12 cellular contexts compared by ENCODE assay signal in the genomic region with DNA sequence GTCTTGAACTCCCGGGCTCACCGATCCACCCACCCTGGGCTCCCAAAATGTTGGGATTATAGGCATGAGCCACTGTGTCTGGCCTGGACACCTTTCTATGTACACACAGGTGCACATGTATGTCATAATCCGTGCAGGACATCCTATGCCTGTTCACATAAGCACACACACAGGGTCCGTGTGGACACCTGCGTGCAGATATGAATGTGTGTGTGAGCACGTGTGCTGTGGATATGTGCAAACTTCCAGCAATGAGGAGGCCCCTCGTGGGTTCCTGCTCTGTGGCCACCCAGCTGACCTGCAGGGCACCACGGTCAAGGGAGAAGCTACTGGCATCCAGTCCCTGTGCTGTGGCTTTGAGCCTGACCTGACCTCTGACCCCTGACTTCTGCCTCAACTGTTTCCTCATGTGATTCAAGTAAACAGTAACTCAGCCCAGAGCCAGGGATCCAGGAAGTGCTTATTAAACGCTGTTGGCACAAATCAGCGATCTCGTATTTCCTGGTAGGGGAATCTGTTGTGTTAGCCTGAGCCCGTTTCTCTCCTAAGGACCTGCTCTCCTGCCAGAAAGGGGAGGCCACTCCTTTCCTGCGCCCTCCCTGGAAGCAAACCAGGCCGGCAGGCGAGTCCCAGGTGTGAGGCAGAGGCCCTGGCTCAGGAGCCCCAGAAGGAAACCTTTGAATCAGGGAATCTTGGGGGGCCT. TPM values are rescaled to one million over a fixed set of nuclear protein-coding genes. Genes with fewer than 3 reads are reported as not detected.
DNase-seq lines count a peak whose midpoint lies in the region; ATAC-seq, FAIRE-seq and TF ChIP-seq lines count a peak whose summit lies in the region.
"Had no signal": no experiment of that assay in that cellular context is flagged by ENCODE, and none has a peak within 500 bp of the region (broad histone marks: within the 10 kb centered on the region; RNA-seq: fewer than 3 reads in every experiment).

No MANE protein-coding gene starts in this region.

- intact Hi-C loops in naive thymus-derived CD4-positive, alpha-beta T cell (cut with micrococcal nuclease): no loop called here
- intact Hi-C loops in cardiac septum (cut with DNase I): no loop called here

- H3K4me1 ChIP-seq in astrocyte (ENCODE audit: insufficient read depth, low read length) (peaks cover 17% of the 10 kb centered on the region), upper lobe of left lung (peaks cover 12 to 27% (median 16%) of the 10 kb centered on the region in 4 donors)
- H3K4me1 ChIP-seq in naive thymus-derived CD4-positive, alpha-beta T cell (ENCODE audit: control insufficient read depth in 2 of 2, insufficient read depth in 2 of 2, low read length in 2 of 2): no peaks in the 10 kb centered on the region

- 34 to 42% methylated on average over 9 to 14 of the region's 15 CpGs for WGBS in upper lobe of left lung, 2 donors

- H3K4me2 ChIP-seq in astrocyte (ENCODE audit: low read length): peak overlapping the region; percentile 53

- no peaks in the 10 kb centered on the region for H3K36me3 Mint-ChIP-seq in astrocyte (ENCODE audit: low read depth, unreplicated experiment)
- no peaks in the 10 kb centered on the region for H3K36me3 Mint-ChIP-seq in naive thymus-derived CD4-positive, alpha-beta T cell

- TF ChIP-seq POLR2A in upper lobe of left lung (IDR thresholded peaks at IDR 0.05): no peak

- H2AFZ ChIP-seq in astrocyte (ENCODE audit: low read depth, low read length): peak overlapping the region; percentile 5

- no peaks in the 10 kb centered on the region for H3K36me3 ChIP-seq in astrocyte (ENCODE audit: insufficient read depth, low read length)
- H3K36me3 ChIP-seq in upper lobe of left lung: no peaks in the 10 kb centered on the region
- H3K36me3 ChIP-seq in naive thymus-derived CD4-positive, alpha-beta T cell (ENCODE audit: control insufficient read depth in 2 of 3, insufficient read depth in 3 of 3, low read length in 3 of 3): no peaks in the 10 kb centered on the region

- no peaks in the 10 kb centered on the region for H3K27me3 ChIP-seq in astrocyte (ENCODE audit: insufficient read depth, low read length)
- H3K27me3 ChIP-seq in upper lobe of left lung: no peaks in the 10 kb centered on the region
- no peaks in the 10 kb centered on the region for H3K27me3 ChIP-seq in naive thymus-derived CD4-positive, alpha-beta T cell (ENCODE audit: control insufficient read depth in 2 of 2, insufficient read depth in 2 of 2, low read length in 2 of 2)

- peak overlapping the region; percentile 84 for H3K27ac Mint-ChIP-seq in astrocyte (ENCODE audit: unreplicated experiment)
- H3K27ac Mint-ChIP-seq in naive thymus-derived CD4-positive, alpha-beta T cell: no peak overlapping the region
- H3K27ac Mint-ChIP-seq: activated naive CD8-positive, alpha-beta T cell treated with anti-CD3 and anti-CD28 coated beads, Interleukin-2, amount 50 U/mL, for 24 hours; H9 had no signal

- no peak for TF ChIP-seq EP300 in upper lobe of left lung (IDR thresholded peaks at IDR 0.05)

- H4K20me1 ChIP-seq in astrocyte (ENCODE audit: insufficient read depth, low read length): no peaks in the 10 kb centered on the region

- peaks cover 10% of the 10 kb centered on the region for H3K4me1 Mint-ChIP-seq in astrocyte (ENCODE audit: low read depth, unreplicated experiment)
- H3K4me1 Mint-ChIP-seq in naive thymus-derived CD4-positive, alpha-beta T cell: no peaks in the 10 kb centered on the region
- H3K4me1 Mint-ChIP-seq: activated naive CD8-positive, alpha-beta T cell treated with anti-CD3 and anti-CD28 coated beads, Interleukin-2, amount 50 U/mL, for 24 hours; H9 had no signal

- H3K79me2 ChIP-seq in astrocyte (ENCODE audit: insufficient read depth, low read length): peaks cover 2% of the 10 kb centered on the region

- no peak overlapping the region for H3K4me3 Mint-ChIP-seq in astrocyte (ENCODE audit: unreplicated experiment)
- no peak overlapping the region for H3K4me3 Mint-ChIP-seq in naive thymus-derived CD4-positive, alpha-beta T cell
- H3K4me3 Mint-ChIP-seq: activated naive CD8-positive, alpha-beta T cell treated with anti-CD3 and anti-CD28 coated beads, Interleukin-2, amount 50 U/mL, for 24 hours; H9 had no signal

- no peaks in the 10 kb centered on the region for H3K9me3 Mint-ChIP-seq in astrocyte (ENCODE audit: unreplicated experiment)
- peaks cover 0 to 1% (median 0%) of the 10 kb centered on the region in 11 donors for H3K9me3 Mint-ChIP-seq in naive thymus-derived CD4-positive, alpha-beta T cell
- H3K9me3 Mint-ChIP-seq: activated naive CD8-positive, alpha-beta T cell treated with anti-CD3 and anti-CD28 coated beads, Interleukin-2, amount 50 U/mL, for 24 hours had no signal

- H3K4me3 ChIP-seq in astrocyte (ENCODE audit: insufficient read depth, low read depth, low read length) (no peak overlapping the region), upper lobe of left lung (no peak overlapping the region)
- no peak overlapping the region for H3K4me3 ChIP-seq in naive thymus-derived CD4-positive, alpha-beta T cell (ENCODE audit: low read length)

- H3K27ac ChIP-seq in astrocyte (ENCODE audit: low read depth, low read length) (peak overlapping the region; percentile 66), upper lobe of left lung (peak overlapping the region; percentile 51 to 80 (median 72))
- H3K27ac ChIP-seq in naive thymus-derived CD4-positive, alpha-beta T cell (ENCODE audit: low read depth, low read length): no peak overlapping the region

- POLR2A ChIA-PET in naive thymus-derived CD4-positive, alpha-beta T cell (lab: Charles Lee): no interaction called here

- no peaks in the 10 kb centered on the region for H3K9me3 ChIP-seq in astrocyte (ENCODE audit: insufficient read depth, low read depth, low read length)
- no peaks in the 10 kb centered on the region for H3K9me3 ChIP-seq in upper lobe of left lung
- no peaks in the 10 kb centered on the region for H3K9me3 ChIP-seq in naive thymus-derived CD4-positive, alpha-beta T cell (ENCODE audit: control insufficient read depth in 2 of 3, low read length in 3 of 3)

- H3K9ac ChIP-seq in astrocyte (ENCODE audit: low read length): peak overlapping the region; percentile 50

- DNase-seq in SIG-M5 treated with dmso at 0.1 percent for 504 hours (lab: John Stamatoyannopoulos, UW; ENCODE audit: unreplicated experiment): peak; percentile 45
- DNase-seq in SIG-M5 (lab: John Stamatoyannopoulos, UW): no peak
- peak; percentile 62 for DNase-seq in astrocyte (ENCODE audit: low read depth)
- DNase-seq in kidney tubule cell (ENCODE audit: low spot score): peak; percentile 84
- DNase-seq in upper lobe of left lung: peak in 1 of 2 donors; percentile 64
- no peak for DNase-seq in naive thymus-derived CD4-positive, alpha-beta T cell
- no peak for DNase-seq in cardiac septum (ENCODE audit: low spot score)
- no peak for DNase-seq in NCI-H82 treated with DMSO at 0.1 percent for 48 hours (lab: John Stamatoyannopoulos, UW; ENCODE audit: unreplicated experiment)
- DNase-seq: activated naive CD8-positive, alpha-beta T cell treated with anti-CD3 and anti-CD28 coated beads, Interleukin-2, amount 50 U/mL, for 24 hours; H9; NCI-H526 had no signal

- peak in 1 of 2 donors; percentile 34 for ATAC-seq in upper lobe of left lung (ENCODE audit: low FRiP score in 2 of 2)
- no peak for ATAC-seq in naive thymus-derived CD4-positive, alpha-beta T cell
- ATAC-seq: activated naive CD8-positive, alpha-beta T cell treated with anti-CD3 and anti-CD28 coated beads, Interleukin-2, amount 50 U/mL, for 24 hours had no signal

- CTCF ChIA-PET in naive thymus-derived CD4-positive, alpha-beta T cell (lab: Charles Lee): no interaction called here

- no peak for TF ChIP-seq CTCF in astrocyte (IDR thresholded peaks at IDR 0.05; ENCODE audit: insufficient read depth, low read depth, low read length)
- no peak for TF ChIP-seq CTCF in upper lobe of left lung (IDR thresholded peaks at IDR 0.05)

- no peaks in the 10 kb centered on the region for H3K27me3 Mint-ChIP-seq in astrocyte (ENCODE audit: low read depth, unreplicated experiment)
- peaks cover 0 to 8% (median 0%) of the 10 kb centered on the region in 5 donors for H3K27me3 Mint-ChIP-seq in naive thymus-derived CD4-positive, alpha-beta T cell

- no peak for FAIRE-seq in astrocyte (lab: Jason Lieb, UNC)
- FAIRE-seq: A204.1 had no signal

RNA-seq across cellular contexts. Expression of gene CPNE7, which starts 6.5 kb away (rescaled TPM):
- total RNA-seq in astrocyte (6.7 and 7.5 TPM in 2 replicates), upper lobe of left lung (10 to 100 TPM in 1 of 6 donors, 1 to 10 TPM in 3, not detected in 2; 1.4 to 14.7 (median 3.6) TPM), cardiac septum (not detected)
- total RNA-seq in naive thymus-derived CD4-positive, alpha-beta T cell: 1 to 10 TPM in 1 of 5 experiments, under 1 TPM in 1, not detected in 3; 0.39 to 5.2 TPM
- not detected for polyA plus RNA-seq in naive thymus-derived CD4-positive, alpha-beta T cell

RNA-seq across cellular contexts. Expression of gene RPL13, which starts 21.5 kb away (rescaled TPM):
- total RNA-seq in astrocyte: 1,200 and 1,239 TPM in 2 replicates
- 1,000 to 10,000 TPM; 1,332 to 3,837 (median 2,323) TPM for total RNA-seq in upper lobe of left lung
- 1,000 to 10,000 TPM; 2,239 to 5,631 (median 5,332) TPM for total RNA-seq in naive thymus-derived CD4-positive, alpha-beta T cell
- polyA plus RNA-seq in naive thymus-derived CD4-positive, alpha-beta T cell: 1,000 to 10,000 TPM; 6,375 to 8,810 TPM
- total RNA-seq in cardiac septum: 882 TPM

RNA-seq across cellular contexts. Expression of gene DPEP1, which starts 31.4 kb away (rescaled TPM):
- total RNA-seq in astrocyte (0.11 and 0.22 TPM in 2 replicates), upper lobe of left lung (1 to 10 TPM in 3 of 6 donors, not detected in 3; 1.2 to 2.7 (median 1.5) TPM), cardiac septum (not detected)
- total RNA-seq in naive thymus-derived CD4-positive, alpha-beta T cell: not detected
- not detected for polyA plus RNA-seq in naive thymus-derived CD4-positive, alpha-beta T cell

Comparison
In these comparisons a context has a peak if more than half of its experiments do, and no peak if none do; other contexts are left out.
1. DNase-seq: peak in SIG-M5 treated with dmso at 0.1 percent for 504 hours (single experiment), astrocyte (single experiment) and kidney tubule cell (single experiment); none in SIG-M5 (single experiment), naive thymus-derived CD4-positive, alpha-beta T cell (0 of 9), cardiac septum (single experiment) and NCI-H82 treated with DMSO at 0.1 percent for 48 hours (single experiment).